36 cellular contexts compared by ENCODE assay signal in the genomic region with DNA sequence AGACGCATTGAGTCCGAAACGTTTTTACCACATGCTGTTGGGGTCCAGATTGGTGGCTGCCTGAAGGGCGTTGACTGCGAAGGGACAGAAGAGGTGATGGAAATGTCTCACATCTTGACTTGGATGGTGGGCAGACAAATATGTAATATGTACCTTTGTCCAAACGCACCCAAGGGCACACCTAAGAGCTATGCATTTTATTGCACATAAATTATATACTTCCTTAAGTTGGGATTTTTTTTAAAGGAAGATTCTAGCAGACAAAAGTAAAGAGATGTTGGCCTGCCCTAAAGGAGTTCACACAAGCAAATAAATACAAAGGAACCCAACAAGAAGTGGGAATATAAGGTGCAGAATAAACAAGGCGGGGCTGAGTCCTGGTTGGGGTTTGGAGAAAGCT.
"Had no signal": no experiment of that assay in that cellular context is flagged by ENCODE, and none has a peak within 500 bp of the region (broad histone marks: within the 10 kb centered on the region; RNA-seq: fewer than 3 reads in every experiment).

No MANE protein-coding gene starts in this region.

- H3K36me3 Mint-ChIP-seq: activated CD4-positive, alpha-beta memory T cell treated with anti-CD3 and anti-CD28 coated beads for 36 hours; activated naive CD4-positive, alpha-beta T cell treated with anti-CD3 and anti-CD28 coated beads, Interleukin-2, amount 10 ng/mL, durations not matched to agents 7 days and 5 days; activated naive CD4-positive, alpha-beta T cell treated with anti-CD3 and anti-CD28 coated beads, Interleukin-2, amount 50 U/mL, for 24 hours; activated naive CD8-positive, alpha-beta T cell; brain had no signal

- H3K27ac Mint-ChIP-seq: activated B cell treated with CpG ODN at 0.5 μM for 24 hours; activated CD4-positive, alpha-beta memory T cell treated with anti-CD3 and anti-CD28 coated beads for 36 hours; activated CD4-positive, alpha-beta T cell treated with anti-CD3 and anti-CD28 coated beads, Interleukin-2, amount 10 ng/mL, durations not matched to agents 24 days and 14 days; activated CD8-positive, alpha-beta memory T cell treated with anti-CD3 and anti-CD28 coated beads, Interleukin-2, amount 10 ng/mL, durations not matched to agents 7 days and 5 days; activated CD8-positive, alpha-beta T cell treated with anti-CD3 and anti-CD28 coated beads, Interleukin-2, amount 10 ng/mL, durations not matched to agents 7 days and 5 days; activated naive CD4-positive, alpha-beta T cell treated with anti-CD3 and anti-CD28 coated beads, Interleukin-2, amount 10 ng/mL, durations not matched to agents 7 days and 5 days; activated naive CD4-positive, alpha-beta T cell treated with anti-CD3 and anti-CD28 coated beads, Interleukin-2, amount 50 U/mL, for 24 hours; activated naive CD8-positive, alpha-beta T cell treated with anti-CD3 and anti-CD28 coated beads, Interleukin-2, amount 10 ng/mL, durations not matched to agents 7 days and 5 days; activated naive CD8-positive, alpha-beta T cell treated with anti-CD3 and anti-CD28 coated beads, Interleukin-2, amount 50 U/mL, for 24 hours; activated T-cell treated with anti-CD3 and anti-CD28 coated beads, Interleukin-2, amount 50 U/mL, for 24 hours; activated T-helper 2 cell treated with anti-CD3 and anti-CD28 coated beads, Interferon-gamma antibody, Interleukin-2, Interleukin-4, amounts not matched to agents 10 μg/mL and 5 μg/mL and 100 μg/mL, durations not matched to agents 14 hours and 24 hours and 36 hours; brain; T-helper 1 cell treated with Interleukin-12 subunit alpha and Interleukin-12 subunit beta and Interleukin-4 antibody, amounts not matched to agents 30 μg/mL and 1 μg/mL, for 36 hours; T-helper 2 cell treated with Interferon-gamma antibody and Interleukin-4, amounts not matched to agents 5 μg/mL and 100 μg/mL, for 36 hours had no signal

- H3K4me1 Mint-ChIP-seq: activated B cell treated with CpG ODN at 0.5 μM for 24 hours; central memory CD8-positive, alpha-beta T cell had no signal

- DNase-seq: activated B cell treated with CpG ODN at 0.5 μM for 24 hours; activated CD4-positive, alpha-beta memory T cell treated with anti-CD3 and anti-CD28 coated beads for 36 hours; activated CD4-positive, alpha-beta T cell treated with anti-CD3 and anti-CD28 coated beads for 4 hours; activated CD4-positive, alpha-beta T cell treated with anti-CD3 and anti-CD28 coated beads, Interleukin-2, amount 10 ng/mL, durations not matched to agents 24 days and 14 days; activated CD4-positive, alpha-beta T cell treated with anti-CD3 and anti-CD28 coated beads, Interleukin-2, amount 50 U/mL, for 1 hour; activated CD4-positive, alpha-beta T cell treated with anti-CD3 and anti-CD28 coated beads, Interleukin-2, amount 50 U/mL, for 4 hours; activated CD4-positive, CD25-positive, alpha-beta regulatory T cell treated with anti-CD3 and anti-CD28 coated beads, Interleukin-2, amount 50 U/mL, for 72 hours; activated CD8-positive, alpha-beta memory T cell treated with anti-CD3 and anti-CD28 coated beads for 24 hours; activated CD8-positive, alpha-beta memory T cell treated with anti-CD3 and anti-CD28 coated beads, Interleukin-2, amount 10 ng/mL, durations not matched to agents 7 days and 5 days; activated CD8-positive, alpha-beta memory T cell treated with anti-CD3 and anti-CD28 coated beads, Interleukin-2, amount 50 U/mL, for 48 hours; activated CD8-positive, alpha-beta T cell treated with anti-CD3 and anti-CD28 coated beads, Interleukin-2, amount 10 ng/mL, durations not matched to agents 7 days and 5 days; activated effector memory CD4-positive, alpha-beta T cell treated with Interleukin-2 at 50 U/mL for 16 hours; activated gamma-delta T cell; activated naive CD4-positive, alpha-beta T cell treated with anti-CD3 and anti-CD28 coated beads, Interleukin-2, amount 10 ng/mL, durations not matched to agents 7 days and 5 days; activated naive CD4-positive, alpha-beta T cell treated with Interleukin-2 at 50 U/mL for 16 hours; activated naive CD8-positive, alpha-beta T cell treated with anti-CD3 and anti-CD28 coated beads, Interleukin-2, amount 10 ng/mL, durations not matched to agents 7 days and 5 days; activated naive CD8-positive, alpha-beta T cell treated with anti-CD3 and anti-CD28 coated beads, Interleukin-2, amount 50 U/mL, for 24 hours; activated T-cell treated with anti-CD3 and anti-CD28 coated beads, Interleukin-2, amount 50 U/mL, for 24 hours; activated T-cell treated with anti-CD3 and anti-CD28 coated beads, Interleukin-2, amount 50 U/mL, for 48 hours; amygdala; anterior cingulate cortex; caudate nucleus; cerebellar nuclear complex; T-helper 1 cell; T-helper 2 cell; T-helper 9 cell had no signal

- H3K27ac ChIP-seq: ascending aorta, cardiac muscle cell, VCaP had no signal

- H3K4me1 ChIP-seq: ascending aorta had no signal

- H3K27me3 ChIP-seq: ascending aorta, cardiac muscle cell had no signal

- ATAC-seq: activated CD8-positive, alpha-beta memory T cell treated with anti-CD3 and anti-CD28 coated beads, Interleukin-2, amount 10 ng/mL, durations not matched to agents 7 days and 5 days; activated CD8-positive, alpha-beta T cell treated with anti-CD3 and anti-CD28 coated beads, Interleukin-2, amount 10 ng/mL, durations not matched to agents 7 days and 5 days; activated naive CD8-positive, alpha-beta T cell treated with anti-CD3 and anti-CD28 coated beads, Interleukin-2, amount 50 U/mL, for 24 hours had no signal

- H3K9me3 ChIP-seq: ascending aorta had no signal

- H3K27me3 Mint-ChIP-seq: activated B cell treated with CpG ODN at 0.5 μM for 24 hours; activated CD4-positive, alpha-beta memory T cell treated with anti-CD3 and anti-CD28 coated beads for 36 hours; activated naive CD4-positive, alpha-beta T cell treated with anti-CD3 and anti-CD28 coated beads, Interleukin-2, amount 50 U/mL, for 24 hours; activated naive CD8-positive, alpha-beta T cell; activated naive CD8-positive, alpha-beta T cell treated with anti-CD3 and anti-CD28 coated beads, Interleukin-2, amount 50 U/mL, for 24 hours; activated T-cell treated with anti-CD3 and anti-CD28 coated beads, Interleukin-2, amount 50 U/mL, for 24 hours; central memory CD8-positive, alpha-beta T cell had no signal

- H3K4me3 Mint-ChIP-seq: activated B cell treated with CpG ODN at 0.5 μM for 24 hours; activated CD4-positive, alpha-beta memory T cell treated with anti-CD3 and anti-CD28 coated beads for 36 hours; activated CD4-positive, alpha-beta T cell treated with anti-CD3 and anti-CD28 coated beads, Interleukin-2, amount 10 ng/mL, durations not matched to agents 24 days and 14 days; activated CD8-positive, alpha-beta memory T cell treated with anti-CD3 and anti-CD28 coated beads, Interleukin-2, amount 10 ng/mL, durations not matched to agents 7 days and 5 days; activated CD8-positive, alpha-beta T cell treated with anti-CD3 and anti-CD28 coated beads, Interleukin-2, amount 10 ng/mL, durations not matched to agents 7 days and 5 days; activated naive CD4-positive, alpha-beta T cell treated with anti-CD3 and anti-CD28 coated beads, Interleukin-2, amount 10 ng/mL, durations not matched to agents 7 days and 5 days; activated naive CD4-positive, alpha-beta T cell treated with anti-CD3 and anti-CD28 coated beads, Interleukin-2, amount 50 U/mL, for 24 hours; activated naive CD8-positive, alpha-beta T cell; activated naive CD8-positive, alpha-beta T cell treated with anti-CD3 and anti-CD28 coated beads, Interleukin-2, amount 10 ng/mL, durations not matched to agents 7 days and 5 days; activated naive CD8-positive, alpha-beta T cell treated with anti-CD3 and anti-CD28 coated beads, Interleukin-2, amount 50 U/mL, for 24 hours; activated T-cell treated with anti-CD3 and anti-CD28 coated beads, Interleukin-2, amount 50 U/mL, for 24 hours; brain; central memory CD8-positive, alpha-beta T cell; T-helper 1 cell treated with Interleukin-12 subunit alpha and Interleukin-12 subunit beta and Interleukin-4 antibody, amounts not matched to agents 30 μg/mL and 1 μg/mL, for 36 hours; T-helper 2 cell treated with Interferon-gamma antibody and Interleukin-4, amounts not matched to agents 5 μg/mL and 100 μg/mL, for 36 hours had no signal

- H3K9me3 Mint-ChIP-seq: activated B cell treated with CpG ODN at 0.5 μM for 24 hours; activated CD4-positive, alpha-beta memory T cell treated with anti-CD3 and anti-CD28 coated beads for 36 hours; activated naive CD4-positive, alpha-beta T cell treated with anti-CD3 and anti-CD28 coated beads, Interleukin-2, amount 50 U/mL, for 24 hours; activated naive CD8-positive, alpha-beta T cell treated with anti-CD3 and anti-CD28 coated beads, Interleukin-2, amount 10 ng/mL, durations not matched to agents 7 days and 5 days; activated naive CD8-positive, alpha-beta T cell treated with anti-CD3 and anti-CD28 coated beads, Interleukin-2, amount 50 U/mL, for 24 hours; activated T-cell treated with anti-CD3 and anti-CD28 coated beads, Interleukin-2, amount 50 U/mL, for 24 hours; activated T-helper 2 cell treated with anti-CD3 and anti-CD28 coated beads, Interferon-gamma antibody, Interleukin-2, Interleukin-4, amounts not matched to agents 10 μg/mL and 5 μg/mL and 100 μg/mL, durations not matched to agents 14 hours and 24 hours and 36 hours; brain; central memory CD8-positive, alpha-beta T cell had no signal

- H3K36me3 ChIP-seq: ascending aorta, cardiac muscle cell had no signal

- H3K4me3 ChIP-seq: ascending aorta, cardiac muscle cell had no signal
